In genomic region chr1:9494936-9495758, GRCh38 we compare ENCODE assay signal across 8 cellular contexts. TPM values are rescaled to one million over a fixed set of nuclear protein-coding genes. Genes with fewer than 3 reads are reported as not detected.
DNase-seq lines count a peak whose midpoint lies in the region; ATAC-seq lines count a peak whose summit lies in the region.

No MANE protein-coding gene starts in this region.

- no peak for ATAC-seq in GM18909 (IDR thresholded peaks at IDR 0.05; ENCODE audit: poor library complexity, unreplicated experiment)

- peak; percentile 44 for DNase-seq in Caki2 (ENCODE audit: low read depth)
- DNase-seq in HT-29 (ENCODE audit: low spot score) = peak; percentile 53
- DNase-seq in RPMI8226 = peak; percentile 80
- DNase-seq in activated effector memory CD4-positive, alpha-beta T cell treated with Interleukin-2 at 50 U/mL for 16 hours = peak; percentile 47
- DNase-seq in head of caudate nucleus = peak in 40 of 42 donors; percentile 15 to 82 (median 55)
- peak; percentile 86 for DNase-seq in posterior vena cava (ENCODE audit: low spot score)
- peak; percentile 50 for DNase-seq in ureter (ENCODE audit: low spot score)

- in situ Hi-C loops in Caki2 (cut with HindIII; ENCODE audit: low pct_unique_long_range_greater_than_20kb, low sequenced_read_pairs) = no loop called here

- intact Hi-C loops in head of caudate nucleus (cut with DNase I) = loop anchor here (5.0 kb wide), 1 partner anchor 82 kb away; no protein-coding TSS in a partner anchor
- intact Hi-C loops in posterior vena cava (cut with DNase I) = loop anchor here (5.0 to 10.0 kb wide), 3 partner anchors 77 to 230 kb away; no protein-coding TSS in a partner anchor

RNA-seq across cellular contexts. Expression of gene SLC25A33, which starts 44.1 kb away (rescaled TPM):
- total RNA-seq in Caki2 (2014; rRNA removed; shearing (Covaris generic); ENCODE audit: low replicate concordance) = 4.9 and 6.5 TPM in 2 replicates
- total RNA-seq in HT-29 (2014; rRNA removed; shearing (Covaris generic)) = 13.0 and 15.5 TPM in 2 replicates
- total RNA-seq in posterior vena cava = 1 to 10 TPM; 2.3 to 4.5 TPM
- total RNA-seq in ureter = 3.9 TPM
